Comparison of ENCODE assay signal across 22 cellular contexts in genomic region chr11:102630598-102631448, GRCh38. TPM values are rescaled to one million over a fixed set of nuclear protein-coding genes. Genes with fewer than 3 reads are reported as not detected.
"Had no signal": no experiment of that assay in that cellular context is flagged by ENCODE, and none has a peak within 500 bp of the region (broad histone marks: within the 10 kb centered on the region; RNA-seq: fewer than 3 reads in every experiment).

No MANE protein-coding gene starts in this region.

- H3K4me3 ChIP-seq: gastrocnemius medialis, heart right ventricle, lung, pancreas, tibial nerve, vagina had no signal

- ATAC-seq: activated T-helper 17 cell treated with anti-CD3 and anti-CD28 coated beads, Interleukin-2, amount 50 U/mL, for 72 hours; gastrocnemius medialis; heart right ventricle; left cardiac atrium; pancreas; stimulated activated naive B cell treated with anti-CD40 and anti-IgM and Interleukin-4, amounts not matched to agents 10 μg/mL and 1 μg/mL and 100 μg/mL, for 72 hours had no signal

- H3K4me1 ChIP-seq: gastrocnemius medialis, heart right ventricle, pancreas, tibial nerve had no signal

- H3K4me1 Mint-ChIP-seq: activated CD4-positive, alpha-beta T cell treated with anti-CD3 and anti-CD28 coated beads, Interleukin-2, amount 10 ng/mL, durations not matched to agents 7 days and 5 days; activated T-helper 17 cell treated with anti-CD3 and anti-CD28 coated beads, Interleukin-2, amount 50 U/mL, for 72 hours; stimulated activated naive B cell treated with anti-CD40 and anti-IgM and Interleukin-4, amounts not matched to agents 10 μg/mL and 1 μg/mL and 100 μg/mL, for 72 hours had no signal

- H3K27me3 ChIP-seq: brain microvascular endothelial cell, gastrocnemius medialis, pancreas, tibial nerve, vagina had no signal

- H3K27ac ChIP-seq: brain microvascular endothelial cell, gastrocnemius medialis, heart right ventricle, pancreas, tibial nerve, vagina had no signal

- H3K9me3 ChIP-seq: gastrocnemius medialis, heart right ventricle, pancreas, tibial nerve, vagina had no signal

- H3K27ac Mint-ChIP-seq: activated CD4-positive, alpha-beta T cell treated with anti-CD3 and anti-CD28 coated beads, Interleukin-2, amount 10 ng/mL, durations not matched to agents 7 days and 5 days; activated T-helper 17 cell treated with anti-CD3 and anti-CD28 coated beads, Interleukin-2, amount 50 U/mL, for 72 hours; dendritic cell treated with granulocyte-macrophage colony-stimulating factor and Interleukin-4, amounts not matched to agents 40 ng/mL and 50 ng/mL, for 4 days; stimulated activated naive B cell treated with anti-CD40 and anti-IgM and Interleukin-4, amounts not matched to agents 10 μg/mL and 1 μg/mL and 100 μg/mL, for 72 hours had no signal

- H3K4me3 Mint-ChIP-seq: activated CD4-positive, alpha-beta T cell treated with anti-CD3 and anti-CD28 coated beads, Interleukin-2, amount 10 ng/mL, durations not matched to agents 7 days and 5 days; activated T-helper 17 cell treated with anti-CD3 and anti-CD28 coated beads, Interleukin-2, amount 50 U/mL, for 72 hours; dendritic cell treated with granulocyte-macrophage colony-stimulating factor and Interleukin-4, amounts not matched to agents 40 ng/mL and 50 ng/mL, for 4 days; stimulated activated naive B cell treated with anti-CD40 and anti-IgM and Interleukin-4, amounts not matched to agents 10 μg/mL and 1 μg/mL and 100 μg/mL, for 72 hours had no signal

- H3K9me3 Mint-ChIP-seq: activated CD4-positive, alpha-beta T cell treated with anti-CD3 and anti-CD28 coated beads, Interleukin-2, amount 10 ng/mL, durations not matched to agents 7 days and 5 days; activated T-helper 17 cell treated with anti-CD3 and anti-CD28 coated beads, Interleukin-2, amount 50 U/mL, for 72 hours; dendritic cell treated with granulocyte-macrophage colony-stimulating factor and Interleukin-4, amounts not matched to agents 40 ng/mL and 50 ng/mL, for 4 days; stimulated activated naive B cell treated with anti-CD40 and anti-IgM and Interleukin-4, amounts not matched to agents 10 μg/mL and 1 μg/mL and 100 μg/mL, for 72 hours had no signal

- H3K36me3 ChIP-seq: brain microvascular endothelial cell, gastrocnemius medialis, heart right ventricle, pancreas, tibial nerve, vagina had no signal

- DNase-seq: activated CD4-positive, alpha-beta T cell treated with anti-CD3 and anti-CD28 coated beads, Interleukin-2, amount 10 ng/mL, durations not matched to agents 7 days and 5 days; activated naive CD4-positive, alpha-beta T cell treated with Interleukin-2 at 50 U/mL for 16 hours; anterior cingulate cortex; brain microvascular endothelial cell; cerebellar nuclear complex; effector memory CD4-positive, alpha-beta T cell; gastrocnemius medialis; heart right ventricle; left cardiac atrium; midbrain; pancreas; stimulated activated CD4-positive, alpha-beta T cell treated with anti-CD3 and anti-CD28 coated beads, Interleukin-15, amount 100 ng/mL, for 24 hours; stimulated activated CD4-positive, alpha-beta T cell treated with anti-CD3 and anti-CD28 coated beads, Interleukin-4, amount 100 ng/mL, for 1 hour; stimulated activated naive B cell treated with anti-CD40 and anti-IgM and Interleukin-4, amounts not matched to agents 10 μg/mL and 1 μg/mL and 100 μg/mL, for 72 hours had no signal

RNA-seq across cellular contexts. Expression of gene MMP20, which starts 5.7 kb away (rescaled TPM):
- total RNA-seq: activated CD4-positive, alpha-beta T cell treated with anti-CD3 and anti-CD28 coated beads, Interleukin-2, amount 10 ng/mL, durations not matched to agents 7 days and 5 days; activated CD8-positive, alpha-beta memory T cell treated with anti-CD3 and anti-CD28 coated beads for 36 hours; activated T-helper 17 cell treated with anti-CD3 and anti-CD28 coated beads, Interleukin-2, amount 50 U/mL, for 72 hours; gastrocnemius medialis; heart right ventricle; left cardiac atrium; lung; pancreas; subcutaneous adipose tissue; T-helper 2 cell treated with Interferon-gamma antibody and Interleukin-4, amounts not matched to agents 100 ng/mL and 5 ng/mL, for 36 hours; tibial nerve; vagina had no signal
- polyA plus RNA-seq: heart right ventricle, lung, pancreas had no signal
